Comparison of ENCODE assay signal across 17 cellular contexts in the genomic region with DNA sequence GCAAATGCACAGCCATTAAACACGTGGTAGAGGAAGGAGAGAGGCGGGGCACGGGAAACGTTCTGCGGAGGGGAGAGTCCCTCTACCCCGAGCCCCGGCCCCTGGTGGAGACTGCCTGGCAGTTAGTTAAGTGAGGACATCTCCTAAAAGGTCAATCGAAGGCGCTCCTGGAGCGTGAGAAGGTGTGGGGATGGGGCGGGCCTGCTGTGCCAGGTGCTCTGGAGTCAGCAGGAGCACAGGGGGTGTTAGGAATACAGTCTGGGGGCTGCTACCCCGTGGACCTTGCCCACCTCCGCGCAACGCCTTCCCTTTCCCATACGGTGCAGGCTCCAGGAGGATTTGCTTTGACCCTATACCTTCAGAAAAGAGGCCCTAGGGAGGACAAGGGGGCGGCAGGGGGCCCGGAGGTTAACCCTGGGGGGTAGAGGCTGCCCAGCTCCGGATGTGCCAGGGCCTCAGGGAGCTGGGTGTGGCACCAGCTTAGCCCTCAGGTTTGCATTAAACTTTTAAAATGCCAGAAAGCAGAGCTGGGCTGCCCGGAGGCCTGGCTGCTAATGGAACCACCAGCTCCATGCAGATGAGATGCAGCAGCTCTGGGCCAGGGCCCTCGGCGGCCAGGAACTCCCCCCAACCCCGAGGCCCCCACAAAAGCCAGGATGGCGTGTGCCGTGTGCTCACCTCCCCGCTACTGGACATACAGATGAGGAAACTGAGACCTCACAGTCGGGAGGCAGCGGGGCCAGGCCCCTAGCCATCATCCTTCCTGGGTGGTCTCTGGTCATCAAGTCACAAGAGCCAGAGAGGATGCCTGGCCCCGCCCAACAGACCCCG. TPM values are rescaled to one million over a fixed set of nuclear protein-coding genes. Genes with fewer than 3 reads are reported as not detected.
DNase-seq lines count a peak whose midpoint lies in the region; ATAC-seq, FAIRE-seq and TF ChIP-seq lines count a peak whose summit lies in the region.
"Had no signal": no experiment of that assay in that cellular context is flagged by ENCODE, and none has a peak within 500 bp of the region (broad histone marks: within the 10 kb centered on the region; RNA-seq: fewer than 3 reads in every experiment).

No MANE protein-coding gene starts in this region.

- H4K5ac ChIP-seq in mesendoderm (ENCODE audit: low read length): no peak overlapping the region

- peaks cover 38% of the 10 kb centered on the region for H3K4me1 Mint-ChIP-seq in activated B cell treated with CpG ODN at 0.5 μM for 24 hours

- H3K27me3 Mint-ChIP-seq in activated B cell treated with CpG ODN at 0.5 μM for 24 hours: peaks cover 8% of the 10 kb centered on the region

- H3K79me2 ChIP-seq in mesendoderm (ENCODE audit: control insufficient read depth, insufficient read depth, low read length): no peaks in the 10 kb centered on the region

- H3K4me3 Mint-ChIP-seq in activated B cell treated with CpG ODN at 0.5 μM for 24 hours: peak overlapping the region; percentile 64
- H3K4me3 Mint-ChIP-seq: activated CD4-positive, alpha-beta T cell treated with anti-CD3 and anti-CD28 coated beads, Interleukin-2, amount 10 ng/mL, durations not matched to agents 7 days and 5 days; activated T-cell treated with anti-CD3 and anti-CD28 coated beads, Interleukin-2, amount 50 U/mL, for 72 hours had no signal

- H3K9me3 Mint-ChIP-seq in activated B cell treated with CpG ODN at 0.5 μM for 24 hours: no peaks in the 10 kb centered on the region
- H3K9me3 Mint-ChIP-seq: activated CD4-positive, alpha-beta T cell treated with anti-CD3 and anti-CD28 coated beads, Interleukin-2, amount 10 ng/mL, durations not matched to agents 7 days and 5 days; activated T-cell treated with anti-CD3 and anti-CD28 coated beads, Interleukin-2, amount 50 U/mL, for 72 hours had no signal

- H3K9me3 ChIP-seq in A549: no peaks in the 10 kb centered on the region
- H3K9me3 ChIP-seq: testis had no signal

- no peaks in the 10 kb centered on the region for H3K36me3 ChIP-seq in mesendoderm (ENCODE audit: control insufficient read depth, insufficient read depth, low read length)

- no peak overlapping the region for H2BK15ac ChIP-seq in mesendoderm (replicated peaks; ENCODE audit: low read depth)

- no peak for ATAC-seq in A549
- ATAC-seq in activated B cell treated with CpG ODN at 0.5 μM for 24 hours (ENCODE audit: low read depth): peak; percentile 75
- no peak for ATAC-seq in GM21737 (IDR thresholded peaks at IDR 0.05; ENCODE audit: unreplicated experiment)
- ATAC-seq: activated T-cell treated with anti-CD3 and anti-CD28 coated beads, Interleukin-2, amount 50 U/mL, for 72 hours had no signal

- POLR2A ChIA-PET in A549 (lab: Yijun Ruan, JAX) (no interaction called here), activated B cell treated with CpG ODN at 0.5 μM for 24 hours (lab: Charles Lee) (no interaction called here)

- intact Hi-C loops in activated B cell treated with CpG ODN at 0.5 μM for 24 hours (cut with micrococcal nuclease): no loop called here

- DNase-seq in A549 (ENCODE audit: low read depth in 1 of 2, low spot score in 1 of 2) (no peak), GM12891 (ENCODE audit: insufficient read length, low spot score) (peak; percentile 39), activated B cell treated with CpG ODN at 0.5 μM for 24 hours (no peak), mesendoderm (peak; percentile 37), DMS153 treated with DMSO at 0.1 percent for 48 hours (lab: John Stamatoyannopoulos, UW; ENCODE audit: unreplicated experiment) (no peak), NCI-H2081 treated with DMSO at 0.1 percent for 48 hours (lab: John Stamatoyannopoulos, UW) (no peak), ecto neural progenitor cell (ENCODE audit: low spot score) (no peak)
- DNase-seq: activated CD4-positive, alpha-beta T cell treated with anti-CD3 and anti-CD28 coated beads, Interleukin-2, amount 10 ng/mL, durations not matched to agents 7 days and 5 days; activated T-cell treated with anti-CD3 and anti-CD28 coated beads, Interleukin-2, amount 50 U/mL, for 72 hours; amygdala; NCI-H187 treated with DMSO at 0.1 percent for 48 hours; NCI-H524; stimulated activated CD4-positive, alpha-beta T cell treated with anti-CD3 and anti-CD28 coated beads, Interleukin-4, amount 100 ng/mL, for 1 hour; testis had no signal

- TF ChIP-seq POLR2A in A549 (IDR thresholded peaks at IDR 0.05; ENCODE audit: low read length) (no peak), GM12891 (IDR thresholded peaks at IDR 0.05; ENCODE audit: low read depth, low read length) (no peak)

- no peak overlapping the region for H2BK5ac ChIP-seq in mesendoderm (ENCODE audit: low read length)

- H3K4me1 ChIP-seq in A549: peaks cover 58% of the 10 kb centered on the region
- H3K4me1 ChIP-seq in mesendoderm (ENCODE audit: control insufficient read depth, low read depth, low read length): peaks cover 2% of the 10 kb centered on the region

- H3K23ac ChIP-seq in mesendoderm (ENCODE audit: low read length): no peak overlapping the region

- TF ChIP-seq CTCF in A549 (IDR thresholded peaks at IDR 0.05) (no peak), activated B cell treated with CpG ODN at 0.5 μM for 24 hours (IDR thresholded peaks at IDR 0.05) (no peak)

- no peak overlapping the region for H4K8ac ChIP-seq in mesendoderm (ENCODE audit: low read depth, low read length)

- no peak overlapping the region for H2BK120ac ChIP-seq in mesendoderm (ENCODE audit: low read depth, low read length)

- CTCF ChIA-PET in A549 (lab: Yijun Ruan, JAX) (interaction anchor here (0.7 to 6.3 kb wide), 4 partner anchors 33 to 89 kb away, joined by 3 to 44 read pairs (median 4); no protein-coding TSS in a partner anchor), activated B cell treated with CpG ODN at 0.5 μM for 24 hours (lab: Charles Lee) (no interaction called here)

- H3K36me3 Mint-ChIP-seq in activated B cell treated with CpG ODN at 0.5 μM for 24 hours (ENCODE audit: low read depth): no peaks in the 10 kb centered on the region

- no peak for TF ChIP-seq RAD21 in A549 (conservative IDR thresholded peaks at IDR 0.05 in 1 of 2, IDR thresholded peaks at IDR 0.05 in 1 of 2)

- TF ChIP-seq EP300 in A549 (IDR thresholded peaks at IDR 0.05): no peak

- peak overlapping the region; percentile 35 for H3K27ac Mint-ChIP-seq in activated B cell treated with CpG ODN at 0.5 μM for 24 hours
- H3K27ac Mint-ChIP-seq: activated CD4-positive, alpha-beta T cell treated with anti-CD3 and anti-CD28 coated beads, Interleukin-2, amount 10 ng/mL, durations not matched to agents 7 days and 5 days; activated T-cell treated with anti-CD3 and anti-CD28 coated beads, Interleukin-2, amount 50 U/mL, for 72 hours had no signal

- no peaks in the 10 kb centered on the region for H3K79me1 ChIP-seq in mesendoderm (ENCODE audit: low read length)

- H3K9ac ChIP-seq in mesendoderm (ENCODE audit: low read length): no peak overlapping the region

- no peaks in the 10 kb centered on the region for H3K27me3 ChIP-seq in mesendoderm (ENCODE audit: insufficient read depth, low read length, poor library complexity)
- H3K27me3 ChIP-seq: testis had no signal

- no peak overlapping the region for H2AK5ac ChIP-seq in mesendoderm (ENCODE audit: low read length)

- no peak overlapping the region for H3K18ac ChIP-seq in mesendoderm (ENCODE audit: low read length)

- H3K56ac ChIP-seq in mesendoderm (ENCODE audit: low read length): no peak overlapping the region

- no peak overlapping the region for H3K4me3 ChIP-seq in A549
- H3K4me3 ChIP-seq in mesendoderm (ENCODE audit: low read length): no peak overlapping the region
- H3K4me3 ChIP-seq: testis had no signal

- WGBS in A549 (ENCODE audit: missing lambda C conversion rate): 61% methylated on average over 24 of the region's 30 CpGs
- no CpG with 5 or more reads among the region's 30 CpGs for WGBS in mesendoderm (ENCODE audit: extremely low coverage, insufficient coverage, low lambda C conversion rate)

- no peak overlapping the region for H3K4ac ChIP-seq in mesendoderm (ENCODE audit: low read depth, low read length)

- FAIRE-seq in A549 (lab: Jason Lieb, UNC): no peak
- FAIRE-seq in GM12891 (lab: Jason Lieb, UNC): no peak
- FAIRE-seq: colon, D721Med had no signal

- H3K4me2 ChIP-seq in A549 (peak overlapping the region; percentile 98), mesendoderm (ENCODE audit: low read length) (no peak overlapping the region)

- H3K27ac ChIP-seq in A549: peak overlapping the region; percentile 53 to 99
- no peak overlapping the region for H3K27ac ChIP-seq in mesendoderm (ENCODE audit: low read depth, low read length)
- H3K27ac ChIP-seq: testis had no signal

TF ChIP-seq in A549, 52 proteins besides CTCF, POLR2A, EP300 and RAD21:
- TF ChIP-seq CHD2 (IDR thresholded peaks at IDR 0.05; ENCODE audit: low read length, partially characterized antibody) (no peak), GATA3 (IDR thresholded peaks at IDR 0.05; ENCODE audit: borderline replicate concordance) (no peak), HOXB5 (CRISPR knock-in tag; IDR thresholded peaks at IDR 0.05) (no peak)
- TF ChIP-seq, protein P1, sequence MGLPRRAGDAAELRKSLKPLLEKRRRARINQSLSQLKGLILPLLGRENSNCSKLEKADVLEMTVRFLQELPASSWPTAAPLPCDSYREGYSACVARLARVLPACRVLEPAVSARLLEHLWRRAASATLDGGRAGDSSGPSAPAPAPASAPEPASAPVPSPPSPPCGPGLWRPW (IDR thresholded peaks at IDR 0.05): no peak

TF ChIP-seq in GM12891, 5 proteins besides CTCF, POLR2A, EP300 and RAD21:
- no peak for TF ChIP-seq SPI1 (IDR thresholded peaks at IDR 0.05; ENCODE audit: low read depth, low read length)
- no peak for TF ChIP-seq TAF1 (IDR thresholded peaks at IDR 0.05; ENCODE audit: low read depth, low read length)
- TF ChIP-seq POLR2AphosphoS5 (IDR thresholded peaks at IDR 0.05; ENCODE audit: low read depth, low read length): no peak
- no peak for TF ChIP-seq POU2F2 (IDR thresholded peaks at IDR 0.05; ENCODE audit: low read depth, low read length)

RNA-seq across cellular contexts. Expression of gene NACC2, which starts 39.2 kb away (rescaled TPM):
- polyA plus RNA-seq in A549 (2011; rRNA removed) (12.7 and 16.1 TPM in 2 replicates), A549 (2017; fragmentation: RNase III; extraction: RNeasy Plus Mini Kit Qiagen cat#74134 plus additional on column Dnase treatment) (28.4 to 29.5 TPM (median 29.2 TPM) in 3 replicates)
- polyA plus RNA-seq in A549 (2012; cell fraction: cytosol; rRNA removed): 24.7 and 31.7 TPM in 2 replicates
- 60.5 and 64.5 TPM in 2 replicates for polyA plus RNA-seq in A549 (2012; cell fraction: nucleus; rRNA removed)
- polyA minus RNA-seq in A549 (2011; rRNA and poly(A)+ RNA removed): 16.6 and 18.9 TPM in 2 replicates
- 0.39 TPM for polyA plus RNA-seq in GM12891 (2012; ENCODE audit: low read depth, missing spikeins)
- 1.5 and 1.6 TPM in 2 replicates for total RNA-seq in activated B cell treated with CpG ODN at 0.5 μM for 24 hours
- polyA plus RNA-seq in mesendoderm (2013, experiment 1 of 2): 2.0 TPM
- polyA plus RNA-seq in mesendoderm (2013, experiment 2 of 2): 2.2 TPM

Comparison
In these comparisons a context has a peak if more than half of its experiments do, and no peak if none do; other contexts are left out.
1. DNase-seq: peak in GM12891 (single experiment) and mesendoderm (single experiment); none in A549 (0 of 2), activated B cell treated with CpG ODN at 0.5 μM for 24 hours (single experiment), DMS153 treated with DMSO at 0.1 percent for 48 hours (single experiment), NCI-H2081 treated with DMSO at 0.1 percent for 48 hours (single experiment) and ecto neural progenitor cell (single experiment).